1 cellular context compared by ENCODE assay signal in the genomic region with DNA sequence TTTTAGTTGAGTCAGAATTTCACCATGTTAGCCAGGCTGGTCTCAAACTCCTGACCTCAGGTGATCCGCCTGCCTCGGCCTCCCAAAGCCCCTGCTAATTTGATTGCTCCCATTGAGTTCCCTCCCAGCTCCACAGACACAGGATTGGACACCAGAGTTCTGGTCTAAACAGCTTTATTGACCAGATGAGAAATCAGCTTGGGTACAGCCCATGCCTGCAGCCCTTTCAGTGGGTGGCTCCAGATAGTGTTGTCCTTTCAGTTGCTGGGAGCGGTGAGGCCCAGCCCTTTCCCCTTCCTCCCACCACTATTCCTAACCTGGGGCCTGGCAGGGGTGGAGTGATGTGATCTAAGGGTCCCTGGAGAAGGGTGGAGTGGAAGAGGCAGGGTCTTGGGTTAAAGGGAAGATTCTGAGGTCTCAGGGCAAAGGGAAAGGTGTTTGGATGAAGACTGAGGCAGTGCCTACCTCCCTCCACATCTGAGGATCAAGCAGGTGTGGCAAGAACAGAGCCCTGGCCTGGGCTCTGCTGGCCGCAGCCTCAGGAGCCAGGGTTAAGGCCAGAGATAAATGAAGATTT.
TF ChIP-seq lines count a peak whose summit lies in the region.

No MANE protein-coding gene starts in this region.

TF ChIP-seq in GM12878, 131 proteins besides CTCF, POLR2A, EP300 and RAD21:
- no peak for TF ChIP-seq ZNF384 (IDR thresholded peaks at IDR 0.05; ENCODE audit: borderline replicate concordance, low read depth, low read length)
- TF ChIP-seq ZNF207 (IDR thresholded peaks at IDR 0.05; ENCODE audit: borderline replicate concordance), result no peak
- no peak for TF ChIP-seq CEBPB (IDR thresholded peaks at IDR 0.05; ENCODE audit: borderline replicate concordance in 1 of 2, low read depth in 2 of 2, low read length in 2 of 2)
- TF ChIP-seq RAD51 (IDR thresholded peaks at IDR 0.05), result no peak
- TF ChIP-seq EZH2 (IDR thresholded peaks at IDR 0.05; ENCODE audit: borderline replicate concordance, control insufficient read depth, low read depth, low read length), result no peak
- no peak for TF ChIP-seq MTA2 (IDR thresholded peaks at IDR 0.05; ENCODE audit: low read depth)
- no peak for TF ChIP-seq LARP7 (IDR thresholded peaks at IDR 0.05)
- TF ChIP-seq, protein P1, sequence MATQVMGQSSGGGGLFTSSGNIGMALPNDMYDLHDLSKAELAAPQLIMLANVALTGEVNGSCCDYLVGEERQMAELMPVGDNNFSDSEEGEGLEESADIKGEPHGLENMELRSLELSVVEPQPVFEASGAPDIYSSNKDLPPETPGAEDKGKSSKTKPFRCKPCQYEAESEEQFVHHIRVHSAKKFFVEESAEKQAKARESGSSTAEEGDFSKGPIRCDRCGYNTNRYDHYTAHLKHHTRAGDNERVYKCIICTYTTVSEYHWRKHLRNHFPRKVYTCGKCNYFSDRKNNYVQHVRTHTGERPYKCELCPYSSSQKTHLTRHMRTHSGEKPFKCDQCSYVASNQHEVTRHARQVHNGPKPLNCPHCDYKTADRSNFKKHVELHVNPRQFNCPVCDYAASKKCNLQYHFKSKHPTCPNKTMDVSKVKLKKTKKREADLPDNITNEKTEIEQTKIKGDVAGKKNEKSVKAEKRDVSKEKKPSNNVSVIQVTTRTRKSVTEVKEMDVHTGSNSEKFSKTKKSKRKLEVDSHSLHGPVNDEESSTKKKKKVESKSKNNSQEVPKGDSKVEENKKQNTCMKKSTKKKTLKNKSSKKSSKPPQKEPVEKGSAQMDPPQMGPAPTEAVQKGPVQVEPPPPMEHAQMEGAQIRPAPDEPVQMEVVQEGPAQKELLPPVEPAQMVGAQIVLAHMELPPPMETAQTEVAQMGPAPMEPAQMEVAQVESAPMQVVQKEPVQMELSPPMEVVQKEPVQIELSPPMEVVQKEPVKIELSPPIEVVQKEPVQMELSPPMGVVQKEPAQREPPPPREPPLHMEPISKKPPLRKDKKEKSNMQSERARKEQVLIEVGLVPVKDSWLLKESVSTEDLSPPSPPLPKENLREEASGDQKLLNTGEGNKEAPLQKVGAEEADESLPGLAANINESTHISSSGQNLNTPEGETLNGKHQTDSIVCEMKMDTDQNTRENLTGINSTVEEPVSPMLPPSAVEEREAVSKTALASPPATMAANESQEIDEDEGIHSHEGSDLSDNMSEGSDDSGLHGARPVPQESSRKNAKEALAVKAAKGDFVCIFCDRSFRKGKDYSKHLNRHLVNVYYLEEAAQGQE (IDR thresholded peaks at IDR 0.05; ENCODE audit: low read depth, low read length), result no peak
- no peak for TF ChIP-seq ESRRA (IDR thresholded peaks at IDR 0.05; ENCODE audit: low read length)
- TF ChIP-seq, protein P2, sequence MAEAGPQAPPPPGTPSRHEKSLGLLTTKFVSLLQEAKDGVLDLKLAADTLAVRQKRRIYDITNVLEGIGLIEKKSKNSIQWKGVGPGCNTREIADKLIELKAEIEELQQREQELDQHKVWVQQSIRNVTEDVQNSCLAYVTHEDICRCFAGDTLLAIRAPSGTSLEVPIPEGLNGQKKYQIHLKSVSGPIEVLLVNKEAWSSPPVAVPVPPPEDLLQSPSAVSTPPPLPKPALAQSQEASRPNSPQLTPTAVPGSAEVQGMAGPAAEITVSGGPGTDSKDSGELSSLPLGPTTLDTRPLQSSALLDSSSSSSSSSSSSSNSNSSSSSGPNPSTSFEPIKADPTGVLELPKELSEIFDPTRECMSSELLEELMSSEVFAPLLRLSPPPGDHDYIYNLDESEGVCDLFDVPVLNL (IDR thresholded peaks at IDR 0.05; ENCODE audit: low read depth, low read length), result no peak
- TF ChIP-seq HDAC6 (IDR thresholded peaks at IDR 0.05; ENCODE audit: unreplicated experiment), result no peak
- TF ChIP-seq, protein P3, sequence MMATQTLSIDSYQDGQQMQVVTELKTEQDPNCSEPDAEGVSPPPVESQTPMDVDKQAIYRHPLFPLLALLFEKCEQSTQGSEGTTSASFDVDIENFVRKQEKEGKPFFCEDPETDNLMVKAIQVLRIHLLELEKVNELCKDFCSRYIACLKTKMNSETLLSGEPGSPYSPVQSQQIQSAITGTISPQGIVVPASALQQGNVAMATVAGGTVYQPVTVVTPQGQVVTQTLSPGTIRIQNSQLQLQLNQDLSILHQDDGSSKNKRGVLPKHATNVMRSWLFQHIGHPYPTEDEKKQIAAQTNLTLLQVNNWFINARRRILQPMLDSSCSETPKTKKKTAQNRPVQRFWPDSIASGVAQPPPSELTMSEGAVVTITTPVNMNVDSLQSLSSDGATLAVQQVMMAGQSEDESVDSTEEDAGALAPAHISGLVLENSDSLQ (IDR thresholded peaks at IDR 0.05), result no peak
- TF ChIP-seq TARDBP (IDR thresholded peaks at IDR 0.05; ENCODE audit: borderline replicate concordance), result no peak
- no peak for TF ChIP-seq EED (IDR thresholded peaks at IDR 0.05; ENCODE audit: low read depth)
- TF ChIP-seq TCF7 (IDR thresholded peaks at IDR 0.05; ENCODE audit: borderline replicate concordance), result no peak
- no peak for TF ChIP-seq STAT3 (IDR thresholded peaks at IDR 0.05; ENCODE audit: low read depth, low read length)
- TF ChIP-seq NR2C1 (IDR thresholded peaks at IDR 0.05), result no peak
- TF ChIP-seq, protein P4, sequence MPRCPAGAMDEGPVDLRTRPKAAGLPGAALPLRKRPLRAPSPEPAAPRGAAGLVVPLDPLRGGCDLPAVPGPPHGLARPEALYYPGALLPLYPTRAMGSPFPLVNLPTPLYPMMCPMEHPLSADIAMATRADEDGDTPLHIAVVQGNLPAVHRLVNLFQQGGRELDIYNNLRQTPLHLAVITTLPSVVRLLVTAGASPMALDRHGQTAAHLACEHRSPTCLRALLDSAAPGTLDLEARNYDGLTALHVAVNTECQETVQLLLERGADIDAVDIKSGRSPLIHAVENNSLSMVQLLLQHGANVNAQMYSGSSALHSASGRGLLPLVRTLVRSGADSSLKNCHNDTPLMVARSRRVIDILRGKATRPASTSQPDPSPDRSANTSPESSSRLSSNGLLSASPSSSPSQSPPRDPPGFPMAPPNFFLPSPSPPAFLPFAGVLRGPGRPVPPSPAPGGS (IDR thresholded peaks at IDR 0.05; ENCODE audit: borderline replicate concordance, insufficient read depth, low read depth, low read length, poor library complexity, severe bottlenecking), result no peak
